11 cellular contexts compared by ENCODE assay signal in genomic region chr16:58933186-58933585, GRCh38.
"Had no signal": no experiment of that assay in that cellular context is flagged by ENCODE, and none has a peak within 500 bp of the region (broad histone marks: within the 10 kb centered on the region; RNA-seq: fewer than 3 reads in every experiment).

No MANE protein-coding gene starts in this region.

- H3K27ac Mint-ChIP-seq: GM23338, H9, HFFc6 had no signal

- H3K27ac ChIP-seq: GM23248 had no signal

- H3K4me2 ChIP-seq: GM23338 had no signal

- FAIRE-seq: H1, H54 had no signal

- H3K36me3 ChIP-seq: HAP-1 had no signal

- H3K9ac ChIP-seq: GM23248 had no signal

- H3K4me1 ChIP-seq: HAP-1 had no signal

- H2AFZ ChIP-seq: GM23248, GM23338 had no signal

- H3K4me3 Mint-ChIP-seq: GM23338, H9, HFFc6 had no signal

- DNase-seq: GM23248, GOT3, H7, H9, HCEC 1CT, HFFc6 had no signal

- ATAC-seq: GM23338, HCT116 had no signal

- H3K4me3 ChIP-seq: GM23248, GM23338, HAP-1 had no signal

- H3K9me3 ChIP-seq: HAP-1 had no signal
